Comparison of ENCODE assay signal across 17 cellular contexts in the genomic region with DNA sequence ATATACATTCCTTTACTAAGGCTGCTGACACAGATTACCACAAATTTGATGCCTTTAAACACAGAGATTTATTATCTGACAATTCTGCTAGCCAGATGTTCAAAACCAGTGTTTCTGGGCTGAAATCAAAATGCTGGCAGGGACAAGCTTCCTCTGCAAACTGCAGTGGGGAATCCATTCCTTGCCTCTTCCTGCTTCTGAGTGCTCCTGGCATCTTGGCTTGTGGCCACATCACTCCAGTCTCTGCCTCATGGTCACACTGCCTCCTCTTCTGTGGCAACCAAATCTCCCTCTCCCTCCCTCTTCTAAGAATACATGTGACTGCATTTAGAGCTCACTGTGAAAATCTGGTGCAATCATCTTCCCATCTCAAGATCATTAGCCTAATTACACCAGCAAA.
DNase-seq lines count a peak whose midpoint lies in the region; ATAC-seq and TF ChIP-seq lines count a peak whose summit lies in the region.
"Had no signal": no experiment of that assay in that cellular context is flagged by ENCODE, and none has a peak within 500 bp of the region (broad histone marks: within the 10 kb centered on the region; RNA-seq: fewer than 3 reads in every experiment).

No MANE protein-coding gene starts in this region.

- no peak overlapping the region for H3K27ac Mint-ChIP-seq in MCF 10A (ENCODE audit: low read depth, unreplicated experiment)
- H3K27ac Mint-ChIP-seq: CD4-positive, alpha-beta memory T cell; GM23338 had no signal

- POLR2A ChIA-PET in MCF 10A (lab: Yijun Ruan, JAX), result no interaction called here

- TF ChIP-seq CTCF in MCF 10A (IDR thresholded peaks at IDR 0.05; ENCODE audit: unreplicated experiment) (no peak), mammary epithelial cell (conservative IDR thresholded peaks at IDR 0.05 in 1 of 2, IDR thresholded peaks at IDR 0.05 in 1 of 2; ENCODE audit: extremely low read depth in 1 of 2, insufficient read depth in 1 of 2, low read depth in 1 of 2, low read length in 2 of 2) (no peak), fibroblast of lung (conservative IDR thresholded peaks at IDR 0.05 in 1 of 2, IDR thresholded peaks at IDR 0.05 in 1 of 2; ENCODE audit: low read depth in 1 of 2, low read length in 2 of 2) (no peak)

- H3K79me2 ChIP-seq in mammary epithelial cell (ENCODE audit: insufficient read depth, low read length) (no peaks in the 10 kb centered on the region), fibroblast of lung (ENCODE audit: control insufficient read depth, insufficient read depth, low read length) (no peaks in the 10 kb centered on the region)

- no peaks in the 10 kb centered on the region for H3K27me3 ChIP-seq in mammary epithelial cell (ENCODE audit: insufficient read depth, low read length)
- peaks cover 5% of the 10 kb centered on the region for H3K27me3 ChIP-seq in fibroblast of lung (ENCODE audit: control insufficient read depth, insufficient read depth, low read length)

- peaks cover 7% of the 10 kb centered on the region for H3K9me3 Mint-ChIP-seq in MCF 10A (ENCODE audit: unreplicated experiment)
- H3K9me3 Mint-ChIP-seq: GM23338 had no signal

- H3K9me3 ChIP-seq in mammary epithelial cell (replicated peaks; ENCODE audit: insufficient read depth, low read length) (no peaks in the 10 kb centered on the region), fibroblast of lung (ENCODE audit: control insufficient read depth, insufficient read depth, low read depth, low read length) (no peaks in the 10 kb centered on the region)
- H3K9me3 ChIP-seq: SK-N-SH had no signal

- H2AFZ ChIP-seq in mammary epithelial cell (ENCODE audit: low read depth, low read length) (no peak overlapping the region), fibroblast of lung (ENCODE audit: low read length) (no peak overlapping the region)
- H2AFZ ChIP-seq: GM23338 had no signal

- peak; percentile 13 for DNase-seq in MCF 10A (ENCODE audit: unreplicated experiment)
- DNase-seq in mammary epithelial cell, result no peak
- peak; percentile 19 for DNase-seq in NCI-H69 (lab: John Stamatoyannopoulos, UW)
- peak; percentile 5 to 39 for DNase-seq in fibroblast of lung (ENCODE audit: low read depth in 2 of 2)
- no peak for DNase-seq in NCI-H2107 (lab: John Stamatoyannopoulos, UW)
- no peak for DNase-seq in activated CD8-positive, alpha-beta memory T cell treated with anti-CD3 and anti-CD28 coated beads for 24 hours
- DNase-seq: CD4-positive, alpha-beta memory T cell; NCI-H1048; NCI-H1436; NCI-H1930; NCI-H748 treated with DMSO at 0.1 percent for 48 hours; RPMI8226; SHP77 treated with DMSO at 0.1 percent for 48 hours; SK-N-SH had no signal

- CTCF ChIA-PET in MCF 10A (lab: Yijun Ruan, JAX) (interaction anchor here (0.5 to 0.6 kb wide), 2 partner anchors 38 to 120 kb away, joined by 3 read pairs; no protein-coding TSS in a partner anchor), mammary epithelial cell (lab: Charles Lee; ENCODE audit: low non-redundant PET) (no interaction called here)

- H3K27ac ChIP-seq in mammary epithelial cell (ENCODE audit: insufficient read depth, low read depth, low read length), result no peak overlapping the region
- no peak overlapping the region for H3K27ac ChIP-seq in fibroblast of lung (ENCODE audit: insufficient read depth, low read length)
- H3K27ac ChIP-seq: KMS-11 had no signal

- H3K4me3 Mint-ChIP-seq in MCF 10A (ENCODE audit: unreplicated experiment), result no peak overlapping the region
- H3K4me3 Mint-ChIP-seq: CD4-positive, alpha-beta memory T cell; GM23338 had no signal

- H3K9ac ChIP-seq in mammary epithelial cell (ENCODE audit: insufficient read depth, low read length) (no peak overlapping the region), fibroblast of lung (ENCODE audit: insufficient read depth, low read length) (no peak overlapping the region)
- H3K9ac ChIP-seq: KMS-11, SK-N-SH had no signal

- H3K4me1 Mint-ChIP-seq in MCF 10A (ENCODE audit: insufficient read depth, unreplicated experiment), result no peaks in the 10 kb centered on the region
- H3K4me1 Mint-ChIP-seq: GM23338 had no signal

- H3K27me3 Mint-ChIP-seq in MCF 10A (ENCODE audit: insufficient read depth, unreplicated experiment), result no peaks in the 10 kb centered on the region

- no peak for ATAC-seq in GM21737 (IDR thresholded peaks at IDR 0.05; ENCODE audit: unreplicated experiment)
- ATAC-seq: GM23338 had no signal

- H3K4me2 ChIP-seq in mammary epithelial cell (ENCODE audit: insufficient read depth, low read depth, low read length) (no peak overlapping the region), fibroblast of lung (ENCODE audit: extremely low read depth, insufficient read depth, low read length) (no peak overlapping the region)
- H3K4me2 ChIP-seq: GM23338, KMS-11, SK-N-SH had no signal

- peaks cover 7% of the 10 kb centered on the region for H3K36me3 Mint-ChIP-seq in MCF 10A (ENCODE audit: insufficient read depth, unreplicated experiment)
- H3K36me3 Mint-ChIP-seq: CD4-positive, alpha-beta memory T cell had no signal

- in situ Hi-C loops in mammary epithelial cell (cut with MboI; ENCODE audit: low sequenced_read_pairs in 2 of 2), result no loop called here

- H4K20me1 ChIP-seq in mammary epithelial cell (ENCODE audit: insufficient read depth, low read length), result no peaks in the 10 kb centered on the region
- no peaks in the 10 kb centered on the region for H4K20me1 ChIP-seq in fibroblast of lung (ENCODE audit: control insufficient read depth, extremely low read depth, insufficient read depth, low read length)

- BruUV-seq in MCF 10A (replicated peaks; lab: Mats Ljungman, UMichigan) (no TSS peak), mammary epithelial cell (replicated peaks; lab: Mats Ljungman, UMichigan) (no TSS peak)

- dilution Hi-C loops in mammary epithelial cell (cut with HindIII; ENCODE audit: low sequenced_read_pairs), result no loop called here

- no peak overlapping the region for H3K4me3 ChIP-seq in mammary epithelial cell (replicated peaks in 1 of 3; ENCODE audit: insufficient read depth in 1 of 3, low read depth in 2 of 3, low read length in 3 of 3)
- no peak overlapping the region for H3K4me3 ChIP-seq in fibroblast of lung (replicated peaks in 1 of 4; ENCODE audit: control extremely low read depth in 1 of 4, insufficient read depth in 1 of 4, low read depth in 3 of 4, low read length in 4 of 4)
- H3K4me3 ChIP-seq: GM23338 had no signal

- no peaks in the 10 kb centered on the region for H3K4me1 ChIP-seq in mammary epithelial cell (ENCODE audit: insufficient read depth, low read length)
- no peaks in the 10 kb centered on the region for H3K4me1 ChIP-seq in fibroblast of lung (ENCODE audit: control insufficient read depth, extremely low read depth, insufficient read depth, low read length)

- intact Hi-C loops in MCF 10A (cut with micrococcal nuclease) (no loop called here), mammary epithelial cell (cut with micrococcal nuclease) (no loop called here)

- H3K36me3 ChIP-seq in mammary epithelial cell (ENCODE audit: insufficient read depth, low read length) (no peaks in the 10 kb centered on the region), fibroblast of lung (ENCODE audit: control insufficient read depth, insufficient read depth, low read length) (no peaks in the 10 kb centered on the region)

Comparison
In these comparisons a context has a peak if more than half of its experiments do, and no peak if none do; other contexts are left out.
1. DNase-seq: peak in MCF 10A (single experiment), NCI-H69 (single experiment) and fibroblast of lung (2 of 2); none in mammary epithelial cell (single experiment), NCI-H2107 (single experiment) and activated CD8-positive, alpha-beta memory T cell treated with anti-CD3 and anti-CD28 coated beads for 24 hours (single experiment).